18 cellular contexts compared by ENCODE assay signal in genomic region chr17:78940708-78941107, GRCh38. TPM values are rescaled to one million over a fixed set of nuclear protein-coding genes. Genes with fewer than 3 reads are reported as not detected.
DNase-seq lines count a peak whose midpoint lies in the region; ATAC-seq, FAIRE-seq and TF ChIP-seq lines count a peak whose summit lies in the region.
"Had no signal": no experiment of that assay in that cellular context is flagged by ENCODE, and none has a peak within 500 bp of the region (broad histone marks: within the 10 kb centered on the region; RNA-seq: fewer than 3 reads in every experiment).

No MANE protein-coding gene starts in this region.

- TF ChIP-seq CTCF in HEK293 (tag by site-specific recombination; IDR thresholded peaks at IDR 0.05) (no peak), GM12878 (IDR thresholded peaks at IDR 0.05 in 2 of 3, conservative IDR thresholded peaks at IDR 0.05 in 1 of 3; ENCODE audit: control insufficient read depth in 2 of 3, extremely low read depth in 1 of 3, insufficient read depth in 1 of 3, low read depth in 3 of 3, low read length in 3 of 3) (no peak), lower lobe of right lung (IDR thresholded peaks at IDR 0.05) (no peak)

- WGBS in GM12878 (ENCODE audit: insufficient coverage, insufficient replicate concordance, low lambda C conversion rate, missing lambda C conversion rate): 24% methylated on average over 6 of the region's 6 CpGs

- FAIRE-seq in GM12878 (lab: Jason Lieb, UNC): no peak
- FAIRE-seq: colon, GM18507 had no signal

- CTCF ChIA-PET in HEK293 (lab: Yijun Ruan, JAX): interaction anchor here (0.6 to 1.9 kb wide), 3 partner anchors 31 to 75 kb away, joined by 4 to 9 read pairs (median 4); no protein-coding TSS in a partner anchor
- CTCF ChIA-PET in GM12878 (lab: Yijun Ruan, JAX): no interaction called here

- H3K4me3 ChIP-seq in HEK293 (ENCODE audit: low read depth, low read length): no peak overlapping the region
- H3K4me3 ChIP-seq in GM12878: no peak overlapping the region
- H3K4me3 ChIP-seq in lower lobe of right lung: no peak overlapping the region
- H3K4me3 ChIP-seq: lung, PC-9, vagina had no signal

- no peak overlapping the region for H2AFZ ChIP-seq in GM12878 (ENCODE audit: control insufficient read depth, low read depth, low read length)
- H2AFZ ChIP-seq: PC-9 had no signal

- H4K20me1 ChIP-seq in GM12878 (ENCODE audit: control insufficient read depth, insufficient read depth): no peaks in the 10 kb centered on the region

- SMC1A ChIA-PET in GM12878 (lab: Charles Lee; ENCODE audit: uncharacterized antibody, unreplicated experiment): no interaction called here

- RAD21 ChIA-PET in GM12878 (lab: Charles Lee; ENCODE audit: unreplicated experiment): no interaction called here

- ATAC-seq in GM12878: no peak
- ATAC-seq in lower lobe of right lung: peak; percentile 16 to 52

- H3K27me3 ChIP-seq in GM12878 (replicated peaks in 1 of 2; ENCODE audit: control insufficient read depth in 2 of 2, insufficient read depth in 2 of 2, low read length in 1 of 2): peaks cover 0 to 5% of the 10 kb centered on the region in 2 experiments; a peak in 2 of 4 replicates
- H3K27me3 ChIP-seq in lower lobe of right lung (ENCODE audit: low read depth): no peaks in the 10 kb centered on the region
- H3K27me3 ChIP-seq: vagina had no signal

- no peak for TF ChIP-seq POLR2A in GM12878 (IDR thresholded peaks at IDR 0.05; ENCODE audit: low read depth, low read length)

- in situ Hi-C loops in GM12878 (cut with MboI): no loop called here

- DNase-seq in DMS53 (lab: John Stamatoyannopoulos, UW): peak; percentile 98
- no peak for DNase-seq in GM12878 (ENCODE audit: low read depth, low spot score)
- DNase-seq in lower lobe of right lung: no peak
- DNase-seq in head of caudate nucleus: no peak
- DNase-seq in occipital lobe (lab: John Stamatoyannopoulos, UW): no peak
- no peak for DNase-seq in NCI-H1092 treated with DMSO at 0.1 percent for 48 hours (lab: John Stamatoyannopoulos, UW)
- DNase-seq in NCI-H2107 (lab: John Stamatoyannopoulos, UW): no peak
- DNase-seq: activated CD4-positive, CD25-positive, alpha-beta regulatory T cell; erythroblast; hippocampal formation; Kasumi-1; PC-9; stimulated activated naive CD4-positive, alpha-beta T cell had no signal

- H3K36me3 ChIP-seq in HEK293 (ENCODE audit: control insufficient read depth in 2 of 2, insufficient read depth in 1 of 2, low read length in 2 of 2) (no peaks in the 10 kb centered on the region), GM12878 (ENCODE audit: control insufficient read depth in 2 of 2, insufficient read depth in 2 of 2, low read length in 1 of 2) (no peaks in the 10 kb centered on the region), lower lobe of right lung (no peaks in the 10 kb centered on the region)
- H3K36me3 ChIP-seq: vagina had no signal

- TF ChIP-seq RAD21 in GM12878 (IDR thresholded peaks at IDR 0.05; ENCODE audit: insufficient read depth, low read depth, low read length): no peak

- TF ChIP-seq EP300 in GM12878 (IDR thresholded peaks at IDR 0.05; ENCODE audit: borderline replicate concordance in 1 of 2, control insufficient read depth in 1 of 2, low read depth in 2 of 2, low read length in 2 of 2): no peak

- H3K4me1 ChIP-seq in HEK293 (ENCODE audit: control insufficient read depth, insufficient read depth, low read length): peaks cover 2% of the 10 kb centered on the region
- no peaks in the 10 kb centered on the region for H3K4me1 ChIP-seq in GM12878 (ENCODE audit: control insufficient read depth, insufficient read depth, low read length)
- no peaks in the 10 kb centered on the region for H3K4me1 ChIP-seq in lower lobe of right lung

- intact Hi-C loops in GM12878 (cut with micrococcal nuclease; ENCODE audit: unreplicated experiment) (no loop called here), lower lobe of right lung (cut with DNase I) (no loop called here), head of caudate nucleus (cut with DNase I) (no loop called here)

- no peaks in the 10 kb centered on the region for H3K9me3 ChIP-seq in HEK293 (ENCODE audit: control insufficient read depth, insufficient read depth, low read depth, low read length)
- no peaks in the 10 kb centered on the region for H3K9me3 ChIP-seq in GM12878 (replicated peaks; ENCODE audit: control insufficient read depth, insufficient read depth, low read length)
- H3K9me3 ChIP-seq in lower lobe of right lung: no peaks in the 10 kb centered on the region
- H3K9me3 ChIP-seq: vagina had no signal

- H3K27ac ChIP-seq in HEK293 (ENCODE audit: extremely low read depth, low read depth, low read length) (no peak overlapping the region), GM12878 (ENCODE audit: control insufficient read depth, insufficient read depth) (no peak overlapping the region), lower lobe of right lung (no peak overlapping the region)
- H3K27ac ChIP-seq: PC-9, vagina had no signal

- no peak overlapping the region for H3K4me2 ChIP-seq in GM12878 (ENCODE audit: control insufficient read depth, insufficient read depth)
- H3K4me2 ChIP-seq: PC-9 had no signal

- POLR2A ChIA-PET in HEK293 (lab: Yijun Ruan, JAX): interaction anchor here (0.9 kb wide), 1 partner anchor 26 kb away, joined by 3 read pairs; no protein-coding TSS in a partner anchor
- POLR2A ChIA-PET in GM12878 (lab: Charles Lee): no interaction called here

- BruUV-seq in GM12878 (replicated peaks; lab: Mats Ljungman, UMichigan): no TSS peak

- H3K9ac ChIP-seq in GM12878 (ENCODE audit: control insufficient read depth, insufficient read depth, low read length): no peak overlapping the region

- no peaks in the 10 kb centered on the region for H3K79me2 ChIP-seq in GM12878 (ENCODE audit: control insufficient read depth, insufficient read depth, low read length)

TF ChIP-seq in HEK293, 187 proteins besides CTCF, POLR2A, EP300 and RAD21 (continues in another document):
- TF ChIP-seq MYNN (tag by site-specific recombination; IDR thresholded peaks at IDR 0.05; ENCODE audit: borderline replicate concordance): no peak

TF ChIP-seq in GM12878, 131 proteins besides CTCF, POLR2A, EP300 and RAD21 (continues in another document):
- no peak for TF ChIP-seq SP1 (IDR thresholded peaks at IDR 0.05; ENCODE audit: low read depth, low read length)

RNA-seq across cellular contexts. Expression of gene TIMP2, which starts 15.5 kb away (rescaled TPM):
- not detected in 2 replicates for total RNA-seq in GM12878 (2013; cell fraction: nucleolus; rRNA removed)
- total RNA-seq in GM12878 (2014; rRNA removed) (not detected in 2 replicates), GM12878 (2014; rRNA removed; fragmentation: Illumina TruSeq; extraction: Trizol) (not detected in 2 replicates), GM12878 (2021) (0.41 and 0.64 TPM in 2 replicates), lower lobe of right lung (260 TPM), occipital lobe (33.2 TPM)
- polyA plus RNA-seq in GM12878 (2011; ENCODE audit: low read depth): not detected
- polyA plus RNA-seq in GM12878 (2011; rRNA removed) (0.03 TPM in 1 of 2 replicates, not detected in the other), GM12878 (2014; fragmentation: Illumina TruSeq; extraction: Trizol) (not detected in 2 replicates), GM12878 (2014; fragmentation: Nextera tagmentation; extraction: Ambion mirVana) (not detected), GM12878 (2014; rRNA removed) (not detected in 2 replicates), GM12878 (2016; fragmentation: Nextera tagmentation; extraction: Ambion mirVana) (under 1 TPM in 1 of 2 experiments, not detected in 1; 0.04 TPM)
- polyA plus RNA-seq in GM12878 (2011; cell fraction: cytosol; rRNA removed): 0.02 TPM in 1 of 2 replicates, not detected in the other
- polyA plus RNA-seq in GM12878 (2011; cell fraction: nucleus; rRNA removed): not detected in 2 replicates
- polyA plus RNA-seq in GM12878 (2012): not detected in 2 replicates
- polyA minus RNA-seq in GM12878 (2011; rRNA and poly(A)+ RNA removed): not detected in 2 replicates
- polyA minus RNA-seq in GM12878 (2011; cell fraction: cytosol; rRNA and poly(A)+ RNA removed): not detected in 2 replicates
- not detected in 2 replicates for polyA minus RNA-seq in GM12878 (2011; cell fraction: nucleus; rRNA and poly(A)+ RNA removed)

RNA-seq across cellular contexts. Expression of gene CEP295NL, which starts 37.7 kb away (rescaled TPM):
- not detected in 2 replicates for total RNA-seq in GM12878 (2013; cell fraction: nucleolus; rRNA removed)
- total RNA-seq in GM12878 (2014; rRNA removed) (not detected in 2 replicates), GM12878 (2014; rRNA removed; fragmentation: Illumina TruSeq; extraction: Trizol) (not detected in 2 replicates), GM12878 (2021) (not detected in 2 replicates), lower lobe of right lung (5.5 TPM), occipital lobe (1.4 TPM)
- not detected for polyA plus RNA-seq in GM12878 (2011; ENCODE audit: low read depth)
- polyA plus RNA-seq in GM12878 (2011; rRNA removed) (not detected in 2 replicates), GM12878 (2014; fragmentation: Illumina TruSeq; extraction: Trizol) (not detected in 2 replicates), GM12878 (2014; fragmentation: Nextera tagmentation; extraction: Ambion mirVana) (not detected), GM12878 (2014; rRNA removed) (not detected in 2 replicates), GM12878 (2016; fragmentation: Nextera tagmentation; extraction: Ambion mirVana) (not detected)
- polyA plus RNA-seq in GM12878 (2011; cell fraction: cytosol; rRNA removed): not detected in 2 replicates
- polyA plus RNA-seq in GM12878 (2011; cell fraction: nucleus; rRNA removed): not detected in 2 replicates
- polyA plus RNA-seq in GM12878 (2012): not detected in 2 replicates
- polyA minus RNA-seq in GM12878 (2011; rRNA and poly(A)+ RNA removed): not detected in 2 replicates
- not detected in 2 replicates for polyA minus RNA-seq in GM12878 (2011; cell fraction: cytosol; rRNA and poly(A)+ RNA removed)
- polyA minus RNA-seq in GM12878 (2011; cell fraction: nucleus; rRNA and poly(A)+ RNA removed): not detected in 2 replicates

RNA-seq across cellular contexts. Expression of gene LGALS3BP, which starts 39.0 kb away (rescaled TPM):
- total RNA-seq in GM12878 (2013; cell fraction: nucleolus; rRNA removed): 2.4 and 4.0 TPM in 2 replicates
- total RNA-seq in GM12878 (2014; rRNA removed) (1.9 and 2.2 TPM in 2 replicates), GM12878 (2014; rRNA removed; fragmentation: Illumina TruSeq; extraction: Trizol) (1.0 TPM in 2 replicates), GM12878 (2021) (5.2 and 5.8 TPM in 2 replicates), lower lobe of right lung (417 TPM), occipital lobe (24.2 TPM)
- 1.5 TPM for polyA plus RNA-seq in GM12878 (2011; ENCODE audit: low read depth)
- polyA plus RNA-seq in GM12878 (2011; rRNA removed) (0.82 and 2.0 TPM in 2 replicates), GM12878 (2014; fragmentation: Illumina TruSeq; extraction: Trizol) (1.4 and 1.7 TPM in 2 replicates), GM12878 (2014; fragmentation: Nextera tagmentation; extraction: Ambion mirVana) (under 1 TPM; 0.52 to 0.62 TPM), GM12878 (2014; rRNA removed) (1.8 and 2.7 TPM in 2 replicates), GM12878 (2016; fragmentation: Nextera tagmentation; extraction: Ambion mirVana) (1 to 10 TPM; 2.0 to 3.5 TPM)
- 3.4 and 3.5 TPM in 2 replicates for polyA plus RNA-seq in GM12878 (2011; cell fraction: cytosol; rRNA removed)
- polyA plus RNA-seq in GM12878 (2011; cell fraction: nucleus; rRNA removed): 9.5 and 14.8 TPM in 2 replicates
- 2.0 and 2.3 TPM in 2 replicates for polyA plus RNA-seq in GM12878 (2012)
- 2.2 and 5.8 TPM in 2 replicates for polyA minus RNA-seq in GM12878 (2011; rRNA and poly(A)+ RNA removed)
- 4.8 and 5.2 TPM in 2 replicates for polyA minus RNA-seq in GM12878 (2011; cell fraction: cytosol; rRNA and poly(A)+ RNA removed)
- 2.2 and 2.5 TPM in 2 replicates for polyA minus RNA-seq in GM12878 (2011; cell fraction: nucleus; rRNA and poly(A)+ RNA removed)

Comparison
In these comparisons a context has a peak if more than half of its experiments do, and no peak if none do; other contexts are left out.
1. RNA of gene TIMP2, which starts 15.5 kb away (total RNA-seq): 260 TPM in lower lobe of right lung (single experiment) and 33.2 TPM in occipital lobe (single experiment); 0.41 to 0.64 TPM in GM12878; every median in the first group is over 10 times any median in the second.
2. RNA of gene LGALS3BP, which starts 39.0 kb away (total RNA-seq): 417 TPM in lower lobe of right lung (single experiment); 24.2 TPM in occipital lobe (single experiment) and 1.0 to 5.8 TPM in GM12878; every median in the first group is over 10 times any median in the second.